1 cellular context compared by ENCODE assay signal in the genomic region with DNA sequence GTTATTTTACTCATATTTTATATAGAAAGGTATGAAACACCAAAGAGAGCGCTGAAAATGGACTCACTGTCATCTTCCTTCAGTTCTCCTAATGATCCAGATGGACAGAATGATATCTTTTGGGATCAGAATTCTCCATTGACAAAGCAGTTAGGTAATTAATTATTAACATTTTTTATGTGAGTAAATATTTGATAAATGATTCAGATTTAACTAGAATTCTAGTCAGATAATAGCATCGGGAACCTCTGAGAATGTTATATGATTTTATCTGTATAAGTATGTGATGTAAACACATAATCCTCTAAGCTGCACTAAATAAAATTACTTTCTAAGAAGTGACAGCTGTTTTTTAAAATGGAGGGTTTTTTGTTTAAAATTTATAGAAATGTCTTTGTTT.
TF ChIP-seq lines count a peak whose summit lies in the region.

No MANE protein-coding gene starts in this region.

TF ChIP-seq in endothelial cell of umbilical vein, 7 proteins besides CTCF, POLR2A, EP300 and RAD21:
- TF ChIP-seq JUN (IDR thresholded peaks at IDR 0.05; ENCODE audit: borderline replicate concordance, insufficient read depth, insufficient read length, low read depth): no peak
- no peak for TF ChIP-seq GATA2 (IDR thresholded peaks at IDR 0.05; ENCODE audit: insufficient read depth, insufficient read length, low read depth, low read length)
- TF ChIP-seq EZH2 (IDR thresholded peaks at IDR 0.05; ENCODE audit: borderline replicate concordance, low read depth, low read length, severe bottlenecking): no peak
- TF ChIP-seq FOS (IDR thresholded peaks at IDR 0.05; ENCODE audit: borderline replicate concordance, insufficient read depth, low read length): no peak
- TF ChIP-seq MYC (IDR thresholded peaks at IDR 0.05; ENCODE audit: low read depth, low read length): no peak
- no peak for TF ChIP-seq POLR2AphosphoS5 (IDR thresholded peaks at IDR 0.05; ENCODE audit: insufficient read depth, low read depth, low read length)
- TF ChIP-seq, protein P1, sequence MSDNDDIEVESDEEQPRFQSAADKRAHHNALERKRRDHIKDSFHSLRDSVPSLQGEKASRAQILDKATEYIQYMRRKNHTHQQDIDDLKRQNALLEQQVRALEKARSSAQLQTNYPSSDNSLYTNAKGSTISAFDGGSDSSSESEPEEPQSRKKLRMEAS (IDR thresholded peaks at IDR 0.05; ENCODE audit: insufficient read depth, insufficient read length): no peak
